8 cellular contexts compared by ENCODE assay signal in genomic region chr7:41696323-41696916, GRCh38. TPM values are rescaled to one million over a fixed set of nuclear protein-coding genes. Genes with fewer than 3 reads are reported as not detected.
DNase-seq lines count a peak whose midpoint lies in the region; ATAC-seq, FAIRE-seq and TF ChIP-seq lines count a peak whose summit lies in the region.

No MANE protein-coding gene starts in this region.

- peak; percentile 57 for FAIRE-seq in HTR-8/SVneo (lab: Jason Lieb, UNC)

- H3K27ac Mint-ChIP-seq in activated CD4-positive, alpha-beta T cell treated with anti-CD3 and anti-CD28 coated beads for 36 hours, result no peak overlapping the region

- DNase-seq in activated CD4-positive, alpha-beta T cell treated with anti-CD3 and anti-CD28 coated beads for 36 hours, result peak; percentile 60
- DNase-seq in activated CD4-positive, alpha-beta T cell treated with anti-CD3 and anti-CD28 coated beads for 1 hour, result no peak
- DNase-seq in HTR-8/SVneo (ENCODE audit: insufficient read length, low spot score) (peak; percentile 72), SKM-1 (lab: John Stamatoyannopoulos, UW; ENCODE audit: unreplicated experiment) (peak; percentile 38), esophagus squamous epithelium (lab: John Stamatoyannopoulos, UW) (no peak), vagina (ENCODE audit: extremely low spot score in 2 of 2) (no peak), NCI-H146 (lab: John Stamatoyannopoulos, UW) (no peak)

- CTCF ChIA-PET in activated CD4-positive, alpha-beta T cell treated with anti-CD3 and anti-CD28 coated beads for 36 hours (lab: Charles Lee), result interaction anchor here (0.6 to 2.5 kb wide), 6 partner anchors 9 to 120 kb away, joined by 3 to 9 read pairs (median 4); no protein-coding TSS in a partner anchor

- H3K36me3 ChIP-seq in esophagus squamous epithelium (no peaks in the 10 kb centered on the region), mucosa of rectum (ENCODE audit: control insufficient read depth in 2 of 2, insufficient read depth in 2 of 2, low read length in 2 of 2) (no peaks in the 10 kb centered on the region), vagina (no peaks in the 10 kb centered on the region)

- peak overlapping the region in 1 of 2 donors; percentile 20 for H3K9ac ChIP-seq in mucosa of rectum (ENCODE audit: low read depth in 1 of 2, low read length in 2 of 2)

- H3K9me3 ChIP-seq in esophagus squamous epithelium (no peaks in the 10 kb centered on the region), mucosa of rectum (ENCODE audit: control insufficient read depth in 2 of 2, low read length in 2 of 2) (no peaks in the 10 kb centered on the region), vagina (no peaks in the 10 kb centered on the region)

- peaks cover 3% of the 10 kb centered on the region for H3K4me1 Mint-ChIP-seq in activated CD4-positive, alpha-beta T cell treated with anti-CD3 and anti-CD28 coated beads for 36 hours

- TF ChIP-seq CTCF in esophagus squamous epithelium (IDR thresholded peaks at IDR 0.05), result peak; percentile 32 to 70 (median 56)
- TF ChIP-seq CTCF in vagina (IDR thresholded peaks at IDR 0.05), result peak; percentile 3 to 79 (median 66)

- no peak overlapping the region for H3K4me3 Mint-ChIP-seq in activated CD4-positive, alpha-beta T cell treated with anti-CD3 and anti-CD28 coated beads for 36 hours

- H3K4me1 ChIP-seq in esophagus squamous epithelium (peaks cover 3 to 49% (median 21%) of the 10 kb centered on the region in 3 donors), mucosa of rectum (ENCODE audit: control insufficient read depth in 2 of 2, insufficient read depth in 2 of 2, low read length in 2 of 2) (no peaks in the 10 kb centered on the region), vagina (peaks cover 22% of the 10 kb centered on the region)

- TF ChIP-seq POLR2A in esophagus squamous epithelium (IDR thresholded peaks at IDR 0.05), result no peak
- no peak for TF ChIP-seq POLR2A in vagina (IDR thresholded peaks at IDR 0.05)

- POLR2A ChIA-PET in activated CD4-positive, alpha-beta T cell treated with anti-CD3 and anti-CD28 coated beads for 36 hours (lab: Charles Lee), result no interaction called here

- no peaks in the 10 kb centered on the region for H3K9me3 Mint-ChIP-seq in activated CD4-positive, alpha-beta T cell treated with anti-CD3 and anti-CD28 coated beads for 36 hours (ENCODE audit: low read depth)

- H3K27ac ChIP-seq in esophagus squamous epithelium (peak overlapping the region in 3 of 4 donors; percentile 61 to 76 (median 72)), mucosa of rectum (ENCODE audit: low read depth in 2 of 2, low read length in 2 of 2) (no peak overlapping the region), vagina (peak overlapping the region; percentile 77)

- H3K27me3 Mint-ChIP-seq in activated CD4-positive, alpha-beta T cell treated with anti-CD3 and anti-CD28 coated beads for 36 hours, result peaks cover 36% of the 10 kb centered on the region

- intact Hi-C loops in activated CD4-positive, alpha-beta T cell treated with anti-CD3 and anti-CD28 coated beads for 36 hours (cut with DNase I, micrococcal nuclease), result loop anchor here (5.0 kb wide), 3 partner anchors 694 to 1464 kb away; no protein-coding TSS in a partner anchor
- intact Hi-C loops in esophagus squamous epithelium (cut with DNase I) (loop anchor here (10.0 kb wide), 1 partner anchor 652 kb away; no protein-coding TSS in a partner anchor), vagina (cut with DNase I) (no loop called here)

- H3K4me3 ChIP-seq in esophagus squamous epithelium, result peak overlapping the region; percentile 10 to 53 (median 26)
- H3K4me3 ChIP-seq in mucosa of rectum (ENCODE audit: low read length in 2 of 2), result peak overlapping the region; percentile 8 to 33
- H3K4me3 ChIP-seq in vagina, result peak overlapping the region; percentile 26 to 33

- 32 to 44% methylated on average over 12 to 15 of the region's 15 CpGs for WGBS in esophagus squamous epithelium, 2 donors

- no peaks in the 10 kb centered on the region for H3K36me3 Mint-ChIP-seq in activated CD4-positive, alpha-beta T cell treated with anti-CD3 and anti-CD28 coated beads for 36 hours (ENCODE audit: low read depth)

- peaks cover 0 to 48% (median 0%) of the 10 kb centered on the region in 4 donors for H3K27me3 ChIP-seq in esophagus squamous epithelium
- peaks cover 0 to 14% of the 10 kb centered on the region in 2 donors for H3K27me3 ChIP-seq in mucosa of rectum (ENCODE audit: control insufficient read depth in 2 of 2, insufficient read depth in 2 of 2, low read length in 2 of 2)
- H3K27me3 ChIP-seq in vagina, result no peaks in the 10 kb centered on the region

- no peak for ATAC-seq in activated CD4-positive, alpha-beta T cell treated with anti-CD3 and anti-CD28 coated beads for 36 hours

RNA-seq across cellular contexts. Expression of gene INHBA, which starts 6.5 kb away (rescaled TPM):
- not detected for total RNA-seq in activated CD4-positive, alpha-beta T cell treated with anti-CD3 and anti-CD28 coated beads for 36 hours
- total RNA-seq in esophagus squamous epithelium, result 1 to 10 TPM in 2 of 4 donors, under 1 TPM in 1, not detected in 1; 0.85 to 5.3 (median 1.4) TPM
- 2.2 TPM for total RNA-seq in vagina

Comparison
In these comparisons a context has a peak if more than half of its experiments do, and no peak if none do; other contexts are left out.
1. DNase-seq: peak in activated CD4-positive, alpha-beta T cell treated with anti-CD3 and anti-CD28 coated beads for 36 hours (single experiment), HTR-8/SVneo (single experiment) and SKM-1 (single experiment); none in activated CD4-positive, alpha-beta T cell treated with anti-CD3 and anti-CD28 coated beads for 1 hour (single experiment), esophagus squamous epithelium (single experiment), vagina (0 of 2) and NCI-H146 (single experiment).
2. H3K27ac ChIP-seq: peak in esophagus squamous epithelium (3 of 4) and vagina (single experiment); none in mucosa of rectum (0 of 2).
3. Peak in every context shown above with its lines, with median percentiles within 50 percentile points of each other: H3K4me3 ChIP-seq.